In genomic region chr22:41746563-41747400, GRCh38 we compare ENCODE assay signal across 8 cellular contexts. TPM values are rescaled to one million over a fixed set of nuclear protein-coding genes. Genes with fewer than 3 reads are reported as not detected.
DNase-seq lines count a peak whose midpoint lies in the region; ATAC-seq, FAIRE-seq and TF ChIP-seq lines count a peak whose summit lies in the region.

No MANE protein-coding gene starts in this region.

- no peak for TF ChIP-seq POLR2A in A549 (IDR thresholded peaks at IDR 0.05; ENCODE audit: low read length)

- peak; percentile 61 to 78 for DNase-seq in A549 (ENCODE audit: low read depth in 1 of 2, low spot score in 1 of 2)
- peak; percentile 40 for DNase-seq in NCI-H345 treated with DMSO at 0.1 percent for 48 hours (lab: John Stamatoyannopoulos, UW; ENCODE audit: unreplicated experiment)
- peak; percentile 47 for DNase-seq in activated CD4-positive, alpha-beta T cell treated with anti-CD3 and anti-CD28 coated beads, Interleukin-2, amount 50 U/mL, for 1 hour
- peak; percentile 77 for DNase-seq in ecto neural progenitor cell (ENCODE audit: low spot score)
- peak; percentile 82 for DNase-seq in lung (ENCODE audit: low spot score)
- peak; percentile 27 for DNase-seq in stimulated activated CD8-positive, alpha-beta memory T cell treated with anti-CD3 and anti-CD28 coated beads, Interleukin-12 subunit alpha, Interleukin-12 subunit beta, amount 100 ng/mL, for 1 hour (ENCODE audit: low read depth)

- H3K9me3 ChIP-seq in A549 (no peaks in the 10 kb centered on the region), lung (ENCODE audit: control insufficient read depth in 2 of 2, insufficient read depth in 1 of 2, low read length in 1 of 2) (no peaks in the 10 kb centered on the region)

- POLR2A ChIA-PET in A549 (lab: Yijun Ruan, JAX) = no interaction called here

- peak; percentile 63 to 74 for TF ChIP-seq RAD21 in A549 (conservative IDR thresholded peaks at IDR 0.05 in 1 of 2, IDR thresholded peaks at IDR 0.05 in 1 of 2)

- TF ChIP-seq EP300 in A549 (IDR thresholded peaks at IDR 0.05) = no peak

- no peak overlapping the region for H3K4me2 ChIP-seq in A549

- CTCF ChIA-PET in A549 (lab: Yijun Ruan, JAX) = interaction anchor here (0.6 to 3.5 kb wide), 44 partner anchors 8 to 224 kb away, joined by 3 to 24 read pairs (median 5); partner anchors contain the start of genes CCDC134, CENPM, MEI1 and SREBF2

- ATAC-seq in A549 (peak; percentile 99 to 100), GM18502 (IDR thresholded peaks at IDR 0.05; ENCODE audit: poor library complexity, unreplicated experiment) (peak; percentile 84), HG03139 (IDR thresholded peaks at IDR 0.05; ENCODE audit: unreplicated experiment) (peak; percentile 70), lung (ENCODE audit: insufficient read depth, low FRiP score) (peak; percentile 53)

- no peak overlapping the region for H3K27ac ChIP-seq in A549
- H3K27ac ChIP-seq in lung (ENCODE audit: low read depth in 1 of 2, low read length in 1 of 2) = no peak overlapping the region

- peak; percentile 67 for TF ChIP-seq CTCF in A549 (IDR thresholded peaks at IDR 0.05)
- peak; percentile 81 for TF ChIP-seq CTCF in lung (IDR thresholded peaks at IDR 0.05; ENCODE audit: control extremely low read depth, extremely low read depth)

- H3K4me1 ChIP-seq in A549 = 0 out of 3 replicates have a peak, but pooled peaks cover 2% of the 10 kb centered on the region
- H3K4me1 ChIP-seq in lung (ENCODE audit: control insufficient read depth in 2 of 2, insufficient read depth in 2 of 2, low read length in 2 of 2) = no peaks in the 10 kb centered on the region

- WGBS in A549 (ENCODE audit: missing lambda C conversion rate) = 0% methylated on average over 2 of the region's 3 CpGs
- WGBS in lung, 2 donors = 0 to 3% methylated on average over 3 of the region's 3 CpGs

- H3K4me3 ChIP-seq in A549 = no peak overlapping the region
- H3K4me3 ChIP-seq in lung = no peak overlapping the region

- no peaks in the 10 kb centered on the region for H3K27me3 ChIP-seq in lung (ENCODE audit: control insufficient read depth, insufficient read depth)

- FAIRE-seq in A549 (lab: Jason Lieb, UNC) = peak; percentile 56

- H3K36me3 ChIP-seq in lung (ENCODE audit: control insufficient read depth in 2 of 2, insufficient read depth in 2 of 2, low read length in 2 of 2) = no peaks in the 10 kb centered on the region

TF ChIP-seq in A549, 52 proteins besides CTCF, POLR2A, EP300 and RAD21:
- TF ChIP-seq NPAS2 (CRISPR knock-in tag; IDR thresholded peaks at IDR 0.05; ENCODE audit: borderline replicate concordance) (no peak), SMC3 (IDR thresholded peaks at IDR 0.05) (peak; percentile 69)

RNA-seq across cellular contexts. Expression of gene MEI1, which starts 47.5 kb away (rescaled TPM):
- 0.07 and 0.12 TPM in 2 replicates for polyA plus RNA-seq in A549 (2011; rRNA removed)
- 0.05 TPM in 1 of 2 replicates, not detected in the other for polyA plus RNA-seq in A549 (2012; cell fraction: cytosol; rRNA removed)
- polyA plus RNA-seq in A549 (2012; cell fraction: nucleus; rRNA removed) = 0.17 and 0.29 TPM in 2 replicates
- polyA plus RNA-seq in A549 (2017; fragmentation: RNase III; extraction: RNeasy Plus Mini Kit Qiagen cat#74134 plus additional on column Dnase treatment) = not detected in 3 replicates
- polyA minus RNA-seq in A549 (2011; rRNA and poly(A)+ RNA removed) = 0.54 TPM in 1 of 2 replicates, not detected in the other
- 1 to 10 TPM; 3.4 to 7.6 TPM for total RNA-seq in lung
- polyA plus RNA-seq in lung = 10 to 100 TPM in 1 of 2 donors, 1 to 10 TPM in 1; 5.7 to 18.0 TPM

RNA-seq across cellular contexts. Expression of gene CCDC134, which starts 53.7 kb away (rescaled TPM):
- polyA plus RNA-seq in A549 (2011; rRNA removed) (2.5 and 3.6 TPM in 2 replicates), A549 (2017; fragmentation: RNase III; extraction: RNeasy Plus Mini Kit Qiagen cat#74134 plus additional on column Dnase treatment) (3.3 to 4.5 TPM (median 4.5 TPM) in 3 replicates), lung (1 to 10 TPM; 2.5 to 4.2 TPM)
- 3.1 and 3.3 TPM in 2 replicates for polyA plus RNA-seq in A549 (2012; cell fraction: cytosol; rRNA removed)
- 3.5 and 4.4 TPM in 2 replicates for polyA plus RNA-seq in A549 (2012; cell fraction: nucleus; rRNA removed)
- polyA minus RNA-seq in A549 (2011; rRNA and poly(A)+ RNA removed) = 13.4 and 15.0 TPM in 2 replicates
- total RNA-seq in lung = 10 to 100 TPM in 1 of 2 donors, 1 to 10 TPM in 1; 9.9 to 10.6 TPM

RNA-seq across cellular contexts. Expression of gene SNU13, which starts 58.1 kb away (rescaled TPM):
- polyA plus RNA-seq in A549 (2011; rRNA removed) (113 and 118 TPM in 2 replicates), A549 (2017; fragmentation: RNase III; extraction: RNeasy Plus Mini Kit Qiagen cat#74134 plus additional on column Dnase treatment) (92.2 to 102 TPM (median 94.7 TPM) in 3 replicates), lung (100 to 1,000 TPM; 139 to 206 TPM)
- 288 and 346 TPM in 2 replicates for polyA plus RNA-seq in A549 (2012; cell fraction: cytosol; rRNA removed)
- 105 and 164 TPM in 2 replicates for polyA plus RNA-seq in A549 (2012; cell fraction: nucleus; rRNA removed)
- 87.3 and 123 TPM in 2 replicates for polyA minus RNA-seq in A549 (2011; rRNA and poly(A)+ RNA removed)
- total RNA-seq in lung = 100 to 1,000 TPM in 1 of 2 donors, 10 to 100 TPM in 1; 67.7 to 130 TPM

Comparison
In these comparisons a context has a peak if more than half of its experiments do, and no peak if none do; other contexts are left out.
1. DNase-seq: peak in every context shown above with its lines; median percentile 82 in lung; 77 in ecto neural progenitor cell; 70 in A549; 47 in activated CD4-positive, alpha-beta T cell treated with anti-CD3 and anti-CD28 coated beads, Interleukin-2, amount 50 U/mL, for 1 hour; 40 in NCI-H345 treated with DMSO at 0.1 percent for 48 hours; 27 in stimulated activated CD8-positive, alpha-beta memory T cell treated with anti-CD3 and anti-CD28 coated beads, Interleukin-12 subunit alpha, Interleukin-12 subunit beta, amount 100 ng/mL, for 1 hour.
2. RNA of gene MEI1, which starts 47.5 kb away (polyA plus RNA-seq): 5.7 to 18.0 TPM in lung; 0.05 to 0.29 TPM in A549; every median in the first group is over 4 times any median in the second.
3. Peak in every context shown above with its lines, with median percentiles within 50 percentile points of each other: ATAC-seq.